In the genomic region with DNA sequence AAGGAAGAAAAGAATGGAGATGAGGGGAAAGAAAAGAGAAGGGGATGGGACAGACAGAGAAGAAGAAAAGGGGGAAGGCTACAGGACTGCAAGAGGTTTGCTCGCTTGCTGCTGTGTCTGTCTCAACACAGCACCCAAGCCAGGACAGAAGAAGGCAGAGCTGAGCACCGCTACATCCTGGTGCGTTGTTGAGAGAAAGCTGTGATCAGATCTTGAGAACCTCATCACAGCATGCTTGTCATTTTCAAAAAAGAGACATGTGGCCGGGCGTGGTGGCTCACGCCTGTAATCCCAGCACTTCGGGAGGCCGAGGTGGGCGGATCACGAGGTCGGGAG, we compare ENCODE assay signal across 2 cellular contexts.
TF ChIP-seq lines count a peak whose summit lies in the region.

No MANE protein-coding gene starts in this region.

TF ChIP-seq in GM23338, 12 proteins besides CTCF, POLR2A, EP300 and RAD21 (continued from another document):
- TF ChIP-seq, protein P1, sequence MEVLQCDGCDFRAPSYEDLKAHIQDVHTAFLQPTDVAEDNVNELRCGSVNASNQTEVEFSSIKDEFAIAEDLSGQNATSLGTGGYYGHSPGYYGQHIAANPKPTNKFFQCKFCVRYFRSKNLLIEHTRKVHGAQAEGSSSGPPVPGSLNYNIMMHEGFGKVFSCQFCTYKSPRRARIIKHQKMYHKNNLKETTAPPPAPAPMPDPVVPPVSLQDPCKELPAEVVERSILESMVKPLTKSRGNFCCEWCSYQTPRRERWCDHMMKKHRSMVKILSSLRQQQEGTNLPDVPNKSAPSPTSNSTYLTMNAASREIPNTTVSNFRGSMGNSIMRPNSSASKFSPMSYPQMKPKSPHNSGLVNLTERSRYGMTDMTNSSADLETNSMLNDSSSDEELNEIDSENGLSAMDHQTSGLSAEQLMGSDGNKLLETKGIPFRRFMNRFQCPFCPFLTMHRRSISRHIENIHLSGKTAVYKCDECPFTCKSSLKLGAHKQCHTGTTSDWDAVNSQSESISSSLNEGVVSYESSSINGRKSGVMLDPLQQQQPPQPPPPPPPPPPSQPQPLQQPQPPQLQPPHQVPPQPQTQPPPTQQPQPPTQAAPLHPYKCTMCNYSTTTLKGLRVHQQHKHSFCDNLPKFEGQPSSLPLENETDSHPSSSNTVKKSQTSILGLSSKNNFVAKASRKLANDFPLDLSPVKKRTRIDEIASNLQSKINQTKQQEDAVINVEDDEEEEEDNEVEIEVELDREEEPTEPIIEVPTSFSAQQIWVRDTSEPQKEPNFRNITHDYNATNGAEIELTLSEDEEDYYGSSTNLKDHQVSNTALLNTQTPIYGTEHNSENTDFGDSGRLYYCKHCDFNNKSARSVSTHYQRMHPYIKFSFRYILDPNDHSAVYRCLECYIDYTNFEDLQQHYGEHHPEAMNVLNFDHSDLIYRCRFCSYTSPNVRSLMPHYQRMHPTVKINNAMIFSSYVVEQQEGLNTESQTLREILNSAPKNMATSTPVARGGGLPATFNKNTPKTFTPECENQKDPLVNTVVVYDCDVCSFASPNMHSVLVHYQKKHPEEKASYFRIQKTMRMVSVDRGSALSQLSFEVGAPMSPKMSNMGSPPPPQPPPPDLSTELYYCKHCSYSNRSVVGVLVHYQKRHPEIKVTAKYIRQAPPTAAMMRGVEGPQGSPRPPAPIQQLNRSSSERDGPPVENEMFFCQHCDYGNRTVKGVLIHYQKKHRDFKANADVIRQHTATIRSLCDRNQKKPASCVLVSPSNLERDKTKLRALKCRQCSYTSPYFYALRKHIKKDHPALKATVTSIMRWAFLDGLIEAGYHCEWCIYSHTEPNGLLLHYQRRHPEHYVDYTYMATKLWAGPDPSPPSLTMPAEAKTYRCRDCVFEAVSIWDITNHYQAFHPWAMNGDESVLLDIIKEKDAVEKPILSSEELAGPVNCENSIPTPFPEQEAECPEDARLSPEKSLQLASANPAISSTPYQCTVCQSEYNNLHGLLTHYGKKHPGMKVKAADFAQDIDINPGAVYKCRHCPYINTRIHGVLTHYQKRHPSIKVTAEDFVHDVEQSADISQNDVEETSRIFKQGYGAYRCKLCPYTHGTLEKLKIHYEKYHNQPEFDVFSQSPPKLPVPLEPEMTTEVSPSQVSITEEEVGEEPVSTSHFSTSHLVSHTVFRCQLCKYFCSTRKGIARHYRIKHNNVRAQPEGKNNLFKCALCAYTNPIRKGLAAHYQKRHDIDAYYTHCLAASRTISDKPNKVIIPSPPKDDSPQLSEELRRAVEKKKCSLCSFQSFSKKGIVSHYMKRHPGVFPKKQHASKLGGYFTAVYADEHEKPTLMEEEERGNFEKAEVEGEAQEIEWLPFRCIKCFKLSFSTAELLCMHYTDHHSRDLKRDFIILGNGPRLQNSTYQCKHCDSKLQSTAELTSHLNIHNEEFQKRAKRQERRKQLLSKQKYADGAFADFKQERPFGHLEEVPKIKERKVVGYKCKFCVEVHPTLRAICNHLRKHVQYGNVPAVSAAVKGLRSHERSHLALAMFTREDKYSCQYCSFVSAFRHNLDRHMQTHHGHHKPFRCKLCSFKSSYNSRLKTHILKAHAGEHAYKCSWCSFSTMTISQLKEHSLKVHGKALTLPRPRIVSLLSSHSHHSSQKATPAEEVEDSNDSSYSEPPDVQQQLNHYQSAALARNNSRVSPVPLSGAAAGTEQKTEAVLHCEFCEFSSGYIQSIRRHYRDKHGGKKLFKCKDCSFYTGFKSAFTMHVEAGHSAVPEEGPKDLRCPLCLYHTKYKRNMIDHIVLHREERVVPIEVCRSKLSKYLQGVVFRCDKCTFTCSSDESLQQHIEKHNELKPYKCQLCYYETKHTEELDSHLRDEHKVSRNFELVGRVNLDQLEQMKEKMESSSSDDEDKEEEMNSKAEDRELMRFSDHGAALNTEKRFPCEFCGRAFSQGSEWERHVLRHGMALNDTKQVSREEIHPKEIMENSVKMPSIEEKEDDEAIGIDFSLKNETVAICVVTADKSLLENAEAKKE (CRISPR knock-in tag; IDR thresholded peaks at IDR 0.05): no peak
- TF ChIP-seq STAT1 (IDR thresholded peaks at IDR 0.05; ENCODE audit: unreplicated experiment) (no peak), ZNF331 (CRISPR knock-in tag; IDR thresholded peaks at IDR 0.05; ENCODE audit: low read depth) (no peak), EZH2phosphoT487 (IDR thresholded peaks at IDR 0.05; ENCODE audit: unreplicated experiment) (no peak), CREB1 (CRISPR knock-in tag; IDR thresholded peaks at IDR 0.05; ENCODE audit: low read depth) (no peak), ZNF114 (CRISPR knock-in tag; IDR thresholded peaks at IDR 0.05) (no peak), NANOG (IDR thresholded peaks at IDR 0.05; ENCODE audit: borderline replicate concordance) (no peak), POLR2AphosphoS5 (IDR thresholded peaks at IDR 0.05; ENCODE audit: low read depth) (no peak)
- TF ChIP-seq, protein P2, sequence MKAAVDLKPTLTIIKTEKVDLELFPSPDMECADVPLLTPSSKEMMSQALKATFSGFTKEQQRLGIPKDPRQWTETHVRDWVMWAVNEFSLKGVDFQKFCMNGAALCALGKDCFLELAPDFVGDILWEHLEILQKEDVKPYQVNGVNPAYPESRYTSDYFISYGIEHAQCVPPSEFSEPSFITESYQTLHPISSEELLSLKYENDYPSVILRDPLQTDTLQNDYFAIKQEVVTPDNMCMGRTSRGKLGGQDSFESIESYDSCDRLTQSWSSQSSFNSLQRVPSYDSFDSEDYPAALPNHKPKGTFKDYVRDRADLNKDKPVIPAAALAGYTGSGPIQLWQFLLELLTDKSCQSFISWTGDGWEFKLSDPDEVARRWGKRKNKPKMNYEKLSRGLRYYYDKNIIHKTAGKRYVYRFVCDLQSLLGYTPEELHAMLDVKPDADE (IDR thresholded peaks at IDR 0.05): no peak
- TF ChIP-seq, protein P3, sequence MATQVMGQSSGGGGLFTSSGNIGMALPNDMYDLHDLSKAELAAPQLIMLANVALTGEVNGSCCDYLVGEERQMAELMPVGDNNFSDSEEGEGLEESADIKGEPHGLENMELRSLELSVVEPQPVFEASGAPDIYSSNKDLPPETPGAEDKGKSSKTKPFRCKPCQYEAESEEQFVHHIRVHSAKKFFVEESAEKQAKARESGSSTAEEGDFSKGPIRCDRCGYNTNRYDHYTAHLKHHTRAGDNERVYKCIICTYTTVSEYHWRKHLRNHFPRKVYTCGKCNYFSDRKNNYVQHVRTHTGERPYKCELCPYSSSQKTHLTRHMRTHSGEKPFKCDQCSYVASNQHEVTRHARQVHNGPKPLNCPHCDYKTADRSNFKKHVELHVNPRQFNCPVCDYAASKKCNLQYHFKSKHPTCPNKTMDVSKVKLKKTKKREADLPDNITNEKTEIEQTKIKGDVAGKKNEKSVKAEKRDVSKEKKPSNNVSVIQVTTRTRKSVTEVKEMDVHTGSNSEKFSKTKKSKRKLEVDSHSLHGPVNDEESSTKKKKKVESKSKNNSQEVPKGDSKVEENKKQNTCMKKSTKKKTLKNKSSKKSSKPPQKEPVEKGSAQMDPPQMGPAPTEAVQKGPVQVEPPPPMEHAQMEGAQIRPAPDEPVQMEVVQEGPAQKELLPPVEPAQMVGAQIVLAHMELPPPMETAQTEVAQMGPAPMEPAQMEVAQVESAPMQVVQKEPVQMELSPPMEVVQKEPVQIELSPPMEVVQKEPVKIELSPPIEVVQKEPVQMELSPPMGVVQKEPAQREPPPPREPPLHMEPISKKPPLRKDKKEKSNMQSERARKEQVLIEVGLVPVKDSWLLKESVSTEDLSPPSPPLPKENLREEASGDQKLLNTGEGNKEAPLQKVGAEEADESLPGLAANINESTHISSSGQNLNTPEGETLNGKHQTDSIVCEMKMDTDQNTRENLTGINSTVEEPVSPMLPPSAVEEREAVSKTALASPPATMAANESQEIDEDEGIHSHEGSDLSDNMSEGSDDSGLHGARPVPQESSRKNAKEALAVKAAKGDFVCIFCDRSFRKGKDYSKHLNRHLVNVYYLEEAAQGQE (IDR thresholded peaks at IDR 0.05; ENCODE audit: unreplicated experiment): no peak

TF ChIP-seq in K562, 482 proteins besides CTCF, POLR2A, EP300 and RAD21 (continued from another document):
- TF ChIP-seq, protein P4, sequence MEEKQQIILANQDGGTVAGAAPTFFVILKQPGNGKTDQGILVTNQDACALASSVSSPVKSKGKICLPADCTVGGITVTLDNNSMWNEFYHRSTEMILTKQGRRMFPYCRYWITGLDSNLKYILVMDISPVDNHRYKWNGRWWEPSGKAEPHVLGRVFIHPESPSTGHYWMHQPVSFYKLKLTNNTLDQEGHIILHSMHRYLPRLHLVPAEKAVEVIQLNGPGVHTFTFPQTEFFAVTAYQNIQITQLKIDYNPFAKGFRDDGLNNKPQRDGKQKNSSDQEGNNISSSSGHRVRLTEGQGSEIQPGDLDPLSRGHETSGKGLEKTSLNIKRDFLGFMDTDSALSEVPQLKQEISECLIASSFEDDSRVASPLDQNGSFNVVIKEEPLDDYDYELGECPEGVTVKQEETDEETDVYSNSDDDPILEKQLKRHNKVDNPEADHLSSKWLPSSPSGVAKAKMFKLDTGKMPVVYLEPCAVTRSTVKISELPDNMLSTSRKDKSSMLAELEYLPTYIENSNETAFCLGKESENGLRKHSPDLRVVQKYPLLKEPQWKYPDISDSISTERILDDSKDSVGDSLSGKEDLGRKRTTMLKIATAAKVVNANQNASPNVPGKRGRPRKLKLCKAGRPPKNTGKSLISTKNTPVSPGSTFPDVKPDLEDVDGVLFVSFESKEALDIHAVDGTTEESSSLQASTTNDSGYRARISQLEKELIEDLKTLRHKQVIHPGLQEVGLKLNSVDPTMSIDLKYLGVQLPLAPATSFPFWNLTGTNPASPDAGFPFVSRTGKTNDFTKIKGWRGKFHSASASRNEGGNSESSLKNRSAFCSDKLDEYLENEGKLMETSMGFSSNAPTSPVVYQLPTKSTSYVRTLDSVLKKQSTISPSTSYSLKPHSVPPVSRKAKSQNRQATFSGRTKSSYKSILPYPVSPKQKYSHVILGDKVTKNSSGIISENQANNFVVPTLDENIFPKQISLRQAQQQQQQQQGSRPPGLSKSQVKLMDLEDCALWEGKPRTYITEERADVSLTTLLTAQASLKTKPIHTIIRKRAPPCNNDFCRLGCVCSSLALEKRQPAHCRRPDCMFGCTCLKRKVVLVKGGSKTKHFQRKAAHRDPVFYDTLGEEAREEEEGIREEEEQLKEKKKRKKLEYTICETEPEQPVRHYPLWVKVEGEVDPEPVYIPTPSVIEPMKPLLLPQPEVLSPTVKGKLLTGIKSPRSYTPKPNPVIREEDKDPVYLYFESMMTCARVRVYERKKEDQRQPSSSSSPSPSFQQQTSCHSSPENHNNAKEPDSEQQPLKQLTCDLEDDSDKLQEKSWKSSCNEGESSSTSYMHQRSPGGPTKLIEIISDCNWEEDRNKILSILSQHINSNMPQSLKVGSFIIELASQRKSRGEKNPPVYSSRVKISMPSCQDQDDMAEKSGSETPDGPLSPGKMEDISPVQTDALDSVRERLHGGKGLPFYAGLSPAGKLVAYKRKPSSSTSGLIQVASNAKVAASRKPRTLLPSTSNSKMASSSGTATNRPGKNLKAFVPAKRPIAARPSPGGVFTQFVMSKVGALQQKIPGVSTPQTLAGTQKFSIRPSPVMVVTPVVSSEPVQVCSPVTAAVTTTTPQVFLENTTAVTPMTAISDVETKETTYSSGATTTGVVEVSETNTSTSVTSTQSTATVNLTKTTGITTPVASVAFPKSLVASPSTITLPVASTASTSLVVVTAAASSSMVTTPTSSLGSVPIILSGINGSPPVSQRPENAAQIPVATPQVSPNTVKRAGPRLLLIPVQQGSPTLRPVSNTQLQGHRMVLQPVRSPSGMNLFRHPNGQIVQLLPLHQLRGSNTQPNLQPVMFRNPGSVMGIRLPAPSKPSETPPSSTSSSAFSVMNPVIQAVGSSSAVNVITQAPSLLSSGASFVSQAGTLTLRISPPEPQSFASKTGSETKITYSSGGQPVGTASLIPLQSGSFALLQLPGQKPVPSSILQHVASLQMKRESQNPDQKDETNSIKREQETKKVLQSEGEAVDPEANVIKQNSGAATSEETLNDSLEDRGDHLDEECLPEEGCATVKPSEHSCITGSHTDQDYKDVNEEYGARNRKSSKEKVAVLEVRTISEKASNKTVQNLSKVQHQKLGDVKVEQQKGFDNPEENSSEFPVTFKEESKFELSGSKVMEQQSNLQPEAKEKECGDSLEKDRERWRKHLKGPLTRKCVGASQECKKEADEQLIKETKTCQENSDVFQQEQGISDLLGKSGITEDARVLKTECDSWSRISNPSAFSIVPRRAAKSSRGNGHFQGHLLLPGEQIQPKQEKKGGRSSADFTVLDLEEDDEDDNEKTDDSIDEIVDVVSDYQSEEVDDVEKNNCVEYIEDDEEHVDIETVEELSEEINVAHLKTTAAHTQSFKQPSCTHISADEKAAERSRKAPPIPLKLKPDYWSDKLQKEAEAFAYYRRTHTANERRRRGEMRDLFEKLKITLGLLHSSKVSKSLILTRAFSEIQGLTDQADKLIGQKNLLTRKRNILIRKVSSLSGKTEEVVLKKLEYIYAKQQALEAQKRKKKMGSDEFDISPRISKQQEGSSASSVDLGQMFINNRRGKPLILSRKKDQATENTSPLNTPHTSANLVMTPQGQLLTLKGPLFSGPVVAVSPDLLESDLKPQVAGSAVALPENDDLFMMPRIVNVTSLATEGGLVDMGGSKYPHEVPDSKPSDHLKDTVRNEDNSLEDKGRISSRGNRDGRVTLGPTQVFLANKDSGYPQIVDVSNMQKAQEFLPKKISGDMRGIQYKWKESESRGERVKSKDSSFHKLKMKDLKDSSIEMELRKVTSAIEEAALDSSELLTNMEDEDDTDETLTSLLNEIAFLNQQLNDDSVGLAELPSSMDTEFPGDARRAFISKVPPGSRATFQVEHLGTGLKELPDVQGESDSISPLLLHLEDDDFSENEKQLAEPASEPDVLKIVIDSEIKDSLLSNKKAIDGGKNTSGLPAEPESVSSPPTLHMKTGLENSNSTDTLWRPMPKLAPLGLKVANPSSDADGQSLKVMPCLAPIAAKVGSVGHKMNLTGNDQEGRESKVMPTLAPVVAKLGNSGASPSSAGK (IDR thresholded peaks at IDR 0.05): peak; percentile 43; the same call in 1 of the 2 replicates
